In the genomic region with DNA sequence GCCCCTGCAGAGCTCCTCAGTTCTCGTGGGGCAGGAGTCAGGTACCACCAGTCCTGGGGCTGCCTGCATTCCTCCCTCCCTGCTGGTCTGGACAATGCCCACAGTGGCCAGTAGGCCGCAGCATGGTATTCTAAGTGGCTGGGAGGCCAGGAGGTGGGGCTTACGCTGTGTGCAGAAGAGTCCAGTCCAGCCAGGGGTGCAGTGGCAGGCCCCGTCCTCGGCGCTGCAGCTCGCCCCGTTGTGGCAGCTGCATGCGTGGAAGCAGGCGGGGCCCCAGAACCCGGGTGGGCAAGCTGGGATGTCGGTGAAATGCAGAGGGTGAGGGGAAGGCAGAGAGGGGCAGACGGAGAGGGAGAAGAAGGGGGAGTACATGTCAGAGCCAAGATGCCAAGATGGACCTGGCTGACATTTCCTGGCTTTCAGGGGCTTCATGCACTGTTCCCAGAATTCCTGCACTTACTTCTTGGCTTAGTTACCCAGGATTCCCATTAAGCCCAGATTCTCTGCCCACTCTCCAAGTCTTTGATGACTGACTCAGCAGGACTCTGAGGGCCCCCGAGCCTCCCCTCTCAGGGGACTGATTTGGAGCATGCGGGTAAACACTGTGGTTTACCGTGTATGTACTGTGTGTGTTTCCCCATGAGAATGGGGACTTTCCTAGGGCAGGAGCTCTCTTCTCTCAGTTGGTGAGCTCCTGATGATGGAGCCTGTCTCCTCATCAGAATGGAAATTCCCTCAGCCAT, we compare ENCODE assay signal across 8 cellular contexts. TPM values are rescaled to one million over a fixed set of nuclear protein-coding genes. Genes with fewer than 3 reads are reported as not detected.
DNase-seq lines count a peak whose midpoint lies in the region; ATAC-seq, FAIRE-seq and TF ChIP-seq lines count a peak whose summit lies in the region.

No MANE protein-coding gene starts in this region.

- DNase-seq in AG09319 (ENCODE audit: extremely low read depth, low read depth), result peak; percentile 35
- DNase-seq in GM12891 (ENCODE audit: insufficient read length, low spot score), result peak; percentile 55
- DNase-seq in NCI-H774 (lab: John Stamatoyannopoulos, UW), result peak; percentile 78
- DNase-seq in astrocyte of the spinal cord (ENCODE audit: low read depth, low spot score), result peak; percentile 65
- DNase-seq in iPS DF 6.9 (ENCODE audit: low read depth, low spot score), result peak; percentile 50
- peak; percentile 19 for DNase-seq in stimulated activated CD4-positive, alpha-beta T cell treated with anti-CD3 and anti-CD28 coated beads, Interleukin-12 subunit alpha, Interleukin-12 subunit beta, amount 100 ng/mL, for 4 hours
- no peak for DNase-seq in NCI-H187 (lab: John Stamatoyannopoulos, UW)

- no peaks in the 10 kb centered on the region for H3K9me3 ChIP-seq in iPS DF 6.9 (ENCODE audit: control insufficient read depth, insufficient read depth, low read length)

- ATAC-seq in HG02642 (IDR thresholded peaks at IDR 0.05; ENCODE audit: poor library complexity, unreplicated experiment), result peak; percentile 59

- peaks cover 2% of the 10 kb centered on the region; the same call in 1 of the 2 replicates for H3K4me1 ChIP-seq in iPS DF 6.9 (ENCODE audit: control insufficient read depth, insufficient read depth, low read length)

- no peaks in the 10 kb centered on the region for H3K27me3 ChIP-seq in iPS DF 6.9 (ENCODE audit: control insufficient read depth, insufficient read depth, low read length)

- TF ChIP-seq CTCF in AG09319 (IDR thresholded peaks at IDR 0.05; ENCODE audit: low read depth, low read length), result peak; percentile 87
- peak; percentile 82 for TF ChIP-seq CTCF in astrocyte of the spinal cord (IDR thresholded peaks at IDR 0.05; ENCODE audit: low read depth, low read length)

- WGBS in iPS DF 6.9 (ENCODE audit: insufficient coverage, insufficient read length), result no CpG with 5 or more reads among the region's 16 CpGs

- peak; percentile 84 for FAIRE-seq in GM12891 (lab: Jason Lieb, UNC)

- in situ Hi-C loops in astrocyte of the spinal cord (cut with HindIII; ENCODE audit: low sequenced_read_pairs), result no loop called here

- no peak overlapping the region for H3K27ac ChIP-seq in iPS DF 6.9 (ENCODE audit: low read length)

- H3K4me3 ChIP-seq in astrocyte of the spinal cord (ENCODE audit: low read depth, low read length) (no peak overlapping the region), iPS DF 6.9 (ENCODE audit: low read length) (no peak overlapping the region)

- H3K36me3 ChIP-seq in iPS DF 6.9 (ENCODE audit: control insufficient read depth, insufficient read depth, low read length), result no peaks in the 10 kb centered on the region

- TF ChIP-seq POLR2A in GM12891 (IDR thresholded peaks at IDR 0.05; ENCODE audit: low read depth, low read length), result no peak

TF ChIP-seq in GM12891, 5 proteins besides CTCF, POLR2A, EP300 and RAD21:
- TF ChIP-seq TAF1 (IDR thresholded peaks at IDR 0.05; ENCODE audit: low read depth, low read length) (peak; percentile 9; the same call in 1 of the 2 replicates), SPI1 (IDR thresholded peaks at IDR 0.05; ENCODE audit: low read depth, low read length) (no peak), PAX5 (IDR thresholded peaks at IDR 0.05; ENCODE audit: insufficient read depth, low read length, severe bottlenecking) (no peak), POU2F2 (IDR thresholded peaks at IDR 0.05; ENCODE audit: low read depth, low read length) (peak; percentile 36; the same call in 1 of the 2 replicates), POLR2AphosphoS5 (IDR thresholded peaks at IDR 0.05; ENCODE audit: low read depth, low read length) (no peak)

RNA-seq across cellular contexts. Expression of a gene that starts 47.5 kb away (rescaled TPM):
- 250 TPM for polyA plus RNA-seq in GM12891 (2012; ENCODE audit: low read depth, missing spikeins)

Comparison
In these comparisons a context has a peak if more than half of its experiments do, and no peak if none do; other contexts are left out.
1. DNase-seq: peak in AG09319 (single experiment), GM12891 (single experiment), NCI-H774 (single experiment), astrocyte of the spinal cord (single experiment), iPS DF 6.9 (single experiment) and stimulated activated CD4-positive, alpha-beta T cell treated with anti-CD3 and anti-CD28 coated beads, Interleukin-12 subunit alpha, Interleukin-12 subunit beta, amount 100 ng/mL, for 4 hours (single experiment); none in NCI-H187 (0 of 2).